9 cellular contexts compared by ENCODE assay signal in genomic region chr9:131432597-131433301, GRCh38. TPM values are rescaled to one million over a fixed set of nuclear protein-coding genes. Genes with fewer than 3 reads are reported as not detected.
DNase-seq lines count a peak whose midpoint lies in the region; ATAC-seq and TF ChIP-seq lines count a peak whose summit lies in the region.
"Had no signal": no experiment of that assay in that cellular context is flagged by ENCODE, and none has a peak within 500 bp of the region (broad histone marks: within the 10 kb centered on the region; RNA-seq: fewer than 3 reads in every experiment).

No MANE protein-coding gene starts in this region.

- no peak overlapping the region for H3K4me3 ChIP-seq in BLaER1
- H3K4me3 ChIP-seq in PC-3 (ENCODE audit: low read length) = no peak overlapping the region

- H3K36me3 ChIP-seq in BLaER1 = peaks cover 98% of the 10 kb centered on the region
- H3K36me3 ChIP-seq in PC-3 (ENCODE audit: low read depth, low read length) = peaks cover 23% of the 10 kb centered on the region

- H4K20me1 ChIP-seq in BLaER1 (peaks cover 100% of the 10 kb centered on the region), PC-3 (ENCODE audit: low read length) (peaks cover 12% of the 10 kb centered on the region; the same call in 1 of the 2 replicates)

- H3F3A ChIP-seq in PC-3 (ENCODE audit: low read length, unreplicated experiment) = no peaks in the 10 kb centered on the region

- ATAC-seq in PC-3 (peak; percentile 38; the same call in 1 of the 2 replicates), HG02938 (IDR thresholded peaks at IDR 0.05; ENCODE audit: unreplicated experiment) (no peak)
- ATAC-seq in stimulated activated naive CD8-positive, alpha-beta T cell treated with anti-CD3 and anti-CD28 coated beads, Interleukin-15, amount 100 ng/mL, for 72 hours = no peak

- H3K27me3 Mint-ChIP-seq in nephron progenitor cell (ENCODE audit: low read depth, poor library complexity) = no peaks in the 10 kb centered on the region
- no peaks in the 10 kb centered on the region for H3K27me3 Mint-ChIP-seq in stimulated activated naive CD8-positive, alpha-beta T cell treated with anti-CD3 and anti-CD28 coated beads, Interleukin-15, amount 100 ng/mL, for 72 hours

- intact Hi-C loops in PC-3 (cut with micrococcal nuclease) = no loop called here

- no peaks in the 10 kb centered on the region for H3K9me3 Mint-ChIP-seq in nephron progenitor cell
- no peaks in the 10 kb centered on the region for H3K9me3 Mint-ChIP-seq in stimulated activated naive CD8-positive, alpha-beta T cell treated with anti-CD3 and anti-CD28 coated beads, Interleukin-15, amount 100 ng/mL, for 72 hours

- H3K9ac ChIP-seq in BLaER1 (peak overlapping the region; percentile 14; the same call in 1 of the 2 replicates), PC-3 (ENCODE audit: low read length) (no peak overlapping the region)

- POLR2A ChIA-PET in PC-3 (lab: Charles Lee; ENCODE audit: unreplicated experiment) = interaction anchor here (0.6 kb wide), 1 partner anchor 28 kb away, joined by 4 read pairs; no protein-coding TSS in a partner anchor

- DNase-seq in PC-3 = no peak
- DNase-seq in epithelial cell of prostate (ENCODE audit: low read depth, low spot score) = no peak
- no peak for DNase-seq in nephron progenitor cell
- DNase-seq in stimulated activated CD4-positive, alpha-beta T cell treated with anti-CD3 and anti-CD28 coated beads, Interleukin-15, amount 100 ng/mL, for 24 hours = no peak
- DNase-seq in stimulated activated naive CD8-positive, alpha-beta T cell treated with anti-CD3 and anti-CD28 coated beads, Interleukin-15, amount 100 ng/mL, for 72 hours = no peak
- no peak for DNase-seq in H4 (ENCODE audit: low spot score)
- DNase-seq: NCI-H226 had no signal

- H3K4me1 Mint-ChIP-seq in nephron progenitor cell = peaks cover 35% of the 10 kb centered on the region
- H3K4me1 Mint-ChIP-seq in stimulated activated naive CD8-positive, alpha-beta T cell treated with anti-CD3 and anti-CD28 coated beads, Interleukin-15, amount 100 ng/mL, for 72 hours = peaks cover 32% of the 10 kb centered on the region

- BruUV-seq in PC-3 (replicated peaks; lab: Mats Ljungman, UMichigan) = no TSS peak

- H3K27me3 ChIP-seq in BLaER1 = no peaks in the 10 kb centered on the region
- H3K27me3 ChIP-seq in PC-3 (ENCODE audit: low read length) = no peaks in the 10 kb centered on the region

- H3K9me3 ChIP-seq in BLaER1 = no peaks in the 10 kb centered on the region
- H3K9me3 ChIP-seq in PC-3 (ENCODE audit: low read length) = no peaks in the 10 kb centered on the region

- CTCF ChIA-PET in PC-3 (lab: Charles Lee) = no interaction called here

- peak overlapping the region; percentile 77 for H3K27ac Mint-ChIP-seq in nephron progenitor cell
- no peak overlapping the region for H3K27ac Mint-ChIP-seq in stimulated activated naive CD8-positive, alpha-beta T cell treated with anti-CD3 and anti-CD28 coated beads, Interleukin-15, amount 100 ng/mL, for 72 hours

- no peak overlapping the region for H3K4me3 Mint-ChIP-seq in nephron progenitor cell
- no peak overlapping the region for H3K4me3 Mint-ChIP-seq in stimulated activated naive CD8-positive, alpha-beta T cell treated with anti-CD3 and anti-CD28 coated beads, Interleukin-15, amount 100 ng/mL, for 72 hours

- TF ChIP-seq CTCF in PC-3 (conservative IDR thresholded peaks at IDR 0.05; ENCODE audit: low read depth, low read length) (no peak), nephron progenitor cell (IDR thresholded peaks at IDR 0.05) (no peak)

- peaks cover 15% of the 10 kb centered on the region for H3K4me1 ChIP-seq in BLaER1
- no peaks in the 10 kb centered on the region for H3K4me1 ChIP-seq in PC-3 (ENCODE audit: insufficient read depth, low read length)

- H3K36me3 Mint-ChIP-seq in nephron progenitor cell (ENCODE audit: low read depth) = peaks cover 65% of the 10 kb centered on the region

- no peak overlapping the region for H3K27ac ChIP-seq in BLaER1
- H3K27ac ChIP-seq in PC-3 (ENCODE audit: low read length) = no peak overlapping the region
- peak overlapping the region; percentile 41 for H3K27ac ChIP-seq in epithelial cell of prostate

- H3K9me2 ChIP-seq in PC-3 (replicated peaks; ENCODE audit: low read length) = no peaks in the 10 kb centered on the region

- no peak overlapping the region for H2AFZ ChIP-seq in PC-3 (ENCODE audit: low read length)

- H3K79me2 ChIP-seq in PC-3 (ENCODE audit: low read length) = peaks cover 37% of the 10 kb centered on the region

- no peak overlapping the region for H3K4me2 ChIP-seq in BLaER1
- no peak overlapping the region for H3K4me2 ChIP-seq in PC-3 (ENCODE audit: low read length)

RNA-seq across cellular contexts. Expression of gene PRRC2B, which starts 38.9 kb away (rescaled TPM):
- 46.9 and 64.7 TPM in 2 replicates for total RNA-seq in PC-3 (2014; rRNA removed)
- total RNA-seq in H4 (2014; rRNA removed; shearing (Covaris generic)) = 26.2 and 33.1 TPM in 2 replicates
